In the genomic region with DNA sequence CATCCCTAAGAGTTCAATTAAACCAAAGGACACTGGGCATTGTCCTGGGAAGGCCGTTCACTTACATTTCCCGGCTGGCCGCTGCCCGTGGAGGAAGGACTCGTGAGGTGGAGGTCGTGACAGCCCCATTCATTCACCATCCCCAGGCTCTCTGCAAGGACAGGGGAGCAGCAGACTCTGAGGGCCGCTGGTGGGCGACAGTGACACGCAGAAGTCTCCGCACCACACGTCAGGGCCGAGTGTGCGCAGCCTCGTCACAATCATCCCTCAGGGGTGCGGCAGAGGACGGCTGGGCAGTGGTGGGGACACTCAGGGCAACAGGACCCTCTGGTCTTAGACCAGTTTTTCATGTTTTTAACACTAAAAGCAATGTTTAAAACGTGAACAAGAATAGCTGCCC, we compare ENCODE assay signal across 36 cellular contexts. TPM values are rescaled to one million over a fixed set of nuclear protein-coding genes. Genes with fewer than 3 reads are reported as not detected.
"Had no signal": no experiment of that assay in that cellular context is flagged by ENCODE, and none has a peak within 500 bp of the region (broad histone marks: within the 10 kb centered on the region; RNA-seq: fewer than 3 reads in every experiment).

No MANE protein-coding gene starts in this region.

- H3K27me3 ChIP-seq: dorsolateral prefrontal cortex, esophagus squamous epithelium, gastrocnemius medialis, heart right ventricle had no signal

- H3K4me3 ChIP-seq: coronary artery, dorsolateral prefrontal cortex, esophagus squamous epithelium, gastrocnemius medialis, heart right ventricle, left ventricle myocardium inferior, lower lobe of right lung, mucosa of descending colon had no signal

- H3K27ac Mint-ChIP-seq: endodermal cell, mesothelial cell of epicardium had no signal

- H3K36me3 Mint-ChIP-seq: naive B cell had no signal

- H3K27me3 Mint-ChIP-seq: naive B cell; naive thymus-derived CD8-positive, alpha-beta T cell had no signal

- H3K4me3 Mint-ChIP-seq: endodermal cell; immature natural killer cell; mesothelial cell of epicardium; naive thymus-derived CD8-positive, alpha-beta T cell had no signal

- DNase-seq: dermis blood vessel endothelial cell; dorsolateral prefrontal cortex; effector CD4-positive, alpha-beta T cell; effector memory CD4-positive, alpha-beta T cell; endodermal cell; erythroblast; esophagus squamous epithelium; foreskin fibroblast; foreskin melanocyte; gastrocnemius medialis; glutamatergic neuron; head of caudate nucleus; heart right ventricle; hypothalamus; immature natural killer cell; islet precursor cell; kidney; kidney glomerular epithelial cell; left colon; left ventricle myocardium inferior; lower lobe of right lung; mesenchymal stem cell; mucosa of descending colon; naive B cell; naive thymus-derived CD8-positive, alpha-beta T cell had no signal

- FAIRE-seq: colon, endometrium, kidney had no signal

- ATAC-seq: esophagus mucosa; gastrocnemius medialis; left colon; left lobe of liver; lower lobe of right lung; mucosa of descending colon; naive thymus-derived CD8-positive, alpha-beta T cell had no signal

- H3K27ac ChIP-seq: coronary artery, dorsolateral prefrontal cortex, epithelial cell of prostate, esophagus squamous epithelium, gastrocnemius medialis, heart right ventricle, left ventricle myocardium inferior, lower lobe of right lung had no signal

- H3K9me3 ChIP-seq: esophagus squamous epithelium, gastrocnemius medialis, heart right ventricle, left ventricle myocardium inferior, lower lobe of right lung, mucosa of descending colon had no signal

- H3K4me1 Mint-ChIP-seq: endodermal cell, immature natural killer cell, mesothelial cell of epicardium, naive B cell had no signal

- H3K4me1 ChIP-seq: esophagus squamous epithelium, gastrocnemius medialis, heart right ventricle, left ventricle myocardium inferior, lower lobe of right lung had no signal

- H3K9me3 Mint-ChIP-seq: endodermal cell; immature natural killer cell; mesothelial cell of epicardium; naive B cell; naive thymus-derived CD8-positive, alpha-beta T cell had no signal

RNA-seq across cellular contexts. Expression of gene PERCC1, which starts 38.1 kb away (rescaled TPM):
- total RNA-seq: dermis blood vessel endothelial cell, esophagus mucosa, esophagus squamous epithelium, gastrocnemius medialis, glomerular endothelial cell, kidney, left colon, left lobe of liver, left ventricle myocardium inferior, lower leg skin, lower lobe of right lung, lung microvascular endothelial cell, mesothelial cell of epicardium, myocyte had no signal
- polyA plus RNA-seq: immature natural killer cell had no signal
